ENCODE assay signal across 22 cellular contexts in the genomic region with DNA sequence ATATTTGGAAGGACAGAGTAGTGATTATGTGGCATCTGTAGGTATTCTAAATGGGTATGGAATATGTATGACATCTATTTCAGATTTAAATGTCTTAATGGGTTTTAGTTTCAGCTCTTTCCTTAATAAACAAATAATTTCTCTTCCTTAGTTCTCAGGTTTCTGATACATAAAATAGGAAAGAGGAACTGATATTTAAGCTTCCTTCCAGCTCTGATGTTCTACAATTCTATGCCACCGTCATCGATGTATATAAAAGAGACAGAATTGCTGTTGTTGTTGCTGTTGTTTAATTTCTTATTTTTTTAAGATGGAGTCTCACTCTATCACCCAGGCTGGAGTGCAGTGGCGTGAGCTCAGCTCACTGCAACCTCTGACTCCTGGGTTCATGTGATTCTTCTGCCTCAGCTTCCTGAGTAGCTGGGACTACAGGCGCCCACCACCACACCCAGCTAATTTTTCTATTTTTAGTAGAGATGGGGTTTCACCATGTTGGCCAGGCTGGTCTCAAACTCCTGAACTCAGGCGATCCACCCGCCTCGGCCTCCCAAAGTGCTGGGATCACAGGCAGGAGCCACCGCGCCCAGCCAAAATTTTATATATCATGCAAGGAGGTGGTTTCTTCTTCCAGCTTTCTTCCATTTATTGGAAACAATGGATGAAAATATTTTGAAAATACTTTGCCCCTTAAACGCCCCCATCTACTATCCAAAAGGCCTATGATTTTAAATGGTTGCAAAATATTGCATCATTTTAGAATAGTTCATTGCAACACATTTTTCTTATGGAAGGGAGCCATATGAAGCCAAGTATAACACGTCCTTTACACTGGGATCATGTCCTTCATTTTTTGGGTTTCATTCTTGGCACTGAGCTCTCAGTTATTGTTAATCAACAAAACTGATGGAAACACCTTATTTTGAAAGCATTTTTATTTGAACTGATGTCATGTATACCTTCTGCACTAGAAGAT. TPM values are rescaled to one million over a fixed set of nuclear protein-coding genes. Genes with fewer than 3 reads are reported as not detected.
DNase-seq lines count a peak whose midpoint lies in the region; ATAC-seq and TF ChIP-seq lines count a peak whose summit lies in the region.
"Had no signal": no experiment of that assay in that cellular context is flagged by ENCODE, and none has a peak within 500 bp of the region (broad histone marks: within the 10 kb centered on the region; RNA-seq: fewer than 3 reads in every experiment).

No MANE protein-coding gene starts in this region.

- H3K27ac Mint-ChIP-seq in MCF 10A (ENCODE audit: low read depth, unreplicated experiment) = peak overlapping the region; percentile 75
- H3K27ac Mint-ChIP-seq: activated CD8-positive, alpha-beta T cell treated with anti-CD3 and anti-CD28 coated beads for 36 hours; activated naive CD4-positive, alpha-beta T cell treated with anti-CD3 and anti-CD28 coated beads, Interleukin-2, amount 50 U/mL, for 72 hours; T-helper 17 cell; WTC11 had no signal

- no peak overlapping the region for H3K27ac ChIP-seq in breast epithelium
- H3K27ac ChIP-seq: foreskin keratinocyte, neutrophil had no signal

- no peaks in the 10 kb centered on the region for H3K27me3 Mint-ChIP-seq in MCF 10A (ENCODE audit: insufficient read depth, unreplicated experiment)
- H3K27me3 Mint-ChIP-seq: activated CD8-positive, alpha-beta T cell treated with anti-CD3 and anti-CD28 coated beads for 36 hours; CD4-positive, alpha-beta memory T cell; stimulated activated naive CD8-positive, alpha-beta T cell treated with anti-CD3 and anti-CD28 coated beads, Interleukin-15, amount 100 ng/mL, for 72 hours; T-helper 17 cell had no signal

- TF ChIP-seq CTCF in MCF 10A (IDR thresholded peaks at IDR 0.05; ENCODE audit: unreplicated experiment) (no peak), breast epithelium (IDR thresholded peaks at IDR 0.05) (no peak), NB4 (IDR thresholded peaks at IDR 0.05; ENCODE audit: low read depth, low read length) (no peak)

- H3K4me3 ChIP-seq in breast epithelium (no peak overlapping the region), NB4 (ENCODE audit: low read depth, low read length) (no peak overlapping the region), skeletal muscle cell (ENCODE audit: low read depth, low read length) (no peak overlapping the region)

- no peak for TF ChIP-seq POLR2A in breast epithelium (IDR thresholded peaks at IDR 0.05)
- no peak for TF ChIP-seq POLR2A in NB4 (IDR thresholded peaks at IDR 0.05; ENCODE audit: extremely low read depth, insufficient read length)

- no peaks in the 10 kb centered on the region for H3K4me1 ChIP-seq in breast epithelium

- BruUV-seq in MCF 10A (replicated peaks; lab: Mats Ljungman, UMichigan) = no TSS peak

- ATAC-seq in HG02798 (IDR thresholded peaks at IDR 0.05; ENCODE audit: poor library complexity, unreplicated experiment) = no peak
- ATAC-seq: activated CD8-positive, alpha-beta T cell treated with anti-CD3 and anti-CD28 coated beads for 36 hours; activated naive CD4-positive, alpha-beta T cell treated with anti-CD3 and anti-CD28 coated beads, Interleukin-2, amount 50 U/mL, for 72 hours; foreskin keratinocyte; left cardiac atrium; stimulated activated naive CD8-positive, alpha-beta T cell treated with anti-CD3 and anti-CD28 coated beads, Interleukin-15, amount 100 ng/mL, for 72 hours; T-helper 17 cell; WTC11 had no signal

- H3K4me3 Mint-ChIP-seq in MCF 10A (ENCODE audit: unreplicated experiment) = no peak overlapping the region
- H3K4me3 Mint-ChIP-seq: activated CD8-positive, alpha-beta T cell treated with anti-CD3 and anti-CD28 coated beads for 36 hours; CD4-positive, alpha-beta memory T cell; stimulated activated naive CD8-positive, alpha-beta T cell treated with anti-CD3 and anti-CD28 coated beads, Interleukin-15, amount 100 ng/mL, for 72 hours; T-helper 17 cell; WTC11 had no signal

- DNase-seq in MCF 10A (ENCODE audit: unreplicated experiment) = peak; percentile 64
- no peak for DNase-seq in breast epithelium (ENCODE audit: low spot score in 2 of 2)
- peak; percentile 34 for DNase-seq in NB4 (ENCODE audit: low read depth)
- DNase-seq in dedifferentiated amniotic fluid mesenchymal stem cell (ENCODE audit: extremely low spot score) = peak; percentile 28
- peak; percentile 52 for DNase-seq in skeletal muscle cell (ENCODE audit: low read depth)
- DNase-seq in NK-92 (lab: John Stamatoyannopoulos, UW; ENCODE audit: unreplicated experiment) = no peak
- no peak for DNase-seq in KG1 (lab: John Stamatoyannopoulos, UW)
- DNase-seq: activated CD8-positive, alpha-beta T cell treated with anti-CD3 and anti-CD28 coated beads for 36 hours; activated T-cell treated with anti-CD3 and anti-CD28 coated beads, Interleukin-2, amount 50 U/mL, for 48 hours; CD4-positive, alpha-beta memory T cell; effector memory CD4-positive, alpha-beta T cell; foreskin keratinocyte; left cardiac atrium; NCI-H1092 treated with DMSO at 0.1 percent for 48 hours; NCI-H69; RPMI8226; stimulated activated naive CD8-positive, alpha-beta T cell treated with anti-CD3 and anti-CD28 coated beads, Interleukin-15, amount 100 ng/mL, for 72 hours; T-helper 17 cell had no signal

- H3K9me3 Mint-ChIP-seq in MCF 10A (ENCODE audit: unreplicated experiment) = no peaks in the 10 kb centered on the region
- H3K9me3 Mint-ChIP-seq: activated CD8-positive, alpha-beta T cell treated with anti-CD3 and anti-CD28 coated beads for 36 hours; activated naive CD4-positive, alpha-beta T cell treated with anti-CD3 and anti-CD28 coated beads, Interleukin-2, amount 50 U/mL, for 72 hours; CD4-positive, alpha-beta memory T cell; stimulated activated naive CD8-positive, alpha-beta T cell treated with anti-CD3 and anti-CD28 coated beads, Interleukin-15, amount 100 ng/mL, for 72 hours; WTC11 had no signal

- no peaks in the 10 kb centered on the region for H3K9me3 ChIP-seq in breast epithelium
- H3K9me3 ChIP-seq: neutrophil had no signal

- CTCF ChIA-PET in MCF 10A (lab: Yijun Ruan, JAX) = interaction anchor here (0.6 to 1.2 kb wide), 3 partner anchors 8 to 129 kb away, joined by 3 read pairs; no protein-coding TSS in a partner anchor

- H3K36me3 ChIP-seq in breast epithelium = no peaks in the 10 kb centered on the region
- H3K36me3 ChIP-seq: neutrophil had no signal

- intact Hi-C loops in MCF 10A (cut with micrococcal nuclease) (no loop called here), breast epithelium (cut with DNase I; ENCODE audit: low total_unique reads) (no loop called here)

- POLR2A ChIA-PET in MCF 10A (lab: Yijun Ruan, JAX) = interaction anchor here (1.2 to 3.5 kb wide), 5 partner anchors 9 to 35 kb away, joined by 5 to 59 read pairs (median 8); partner anchors contain the start of genes C15orf61 and MAP2K5

- no peaks in the 10 kb centered on the region for H3K27me3 ChIP-seq in breast epithelium
- H3K27me3 ChIP-seq: foreskin keratinocyte, neutrophil had no signal

- peaks cover 24% of the 10 kb centered on the region for H3K4me1 Mint-ChIP-seq in MCF 10A (ENCODE audit: insufficient read depth, unreplicated experiment)

- no peaks in the 10 kb centered on the region for H3K36me3 Mint-ChIP-seq in MCF 10A (ENCODE audit: insufficient read depth, unreplicated experiment)
- H3K36me3 Mint-ChIP-seq: WTC11 had no signal

RNA-seq across cellular contexts. Expression of gene C15orf61, which starts 13.9 kb away (rescaled TPM):
- total RNA-seq in MCF 10A (2022) = 7.9 and 10.5 TPM in 2 replicates
- 10 to 100 TPM in 1 of 3 donors, 1 to 10 TPM in 2; 3.8 to 24.3 (median 4.6) TPM for total RNA-seq in breast epithelium

RNA-seq across cellular contexts. Expression of gene MAP2K5, which starts 35.4 kb away (rescaled TPM):
- 24.4 and 29.0 TPM in 2 replicates for total RNA-seq in MCF 10A (2022)
- total RNA-seq in breast epithelium = 10 to 100 TPM; 13.8 to 15.1 (median 14.0) TPM

Comparison
In these comparisons a context has a peak if more than half of its experiments do, and no peak if none do; other contexts are left out.
1. DNase-seq: peak in MCF 10A (single experiment), NB4 (single experiment), dedifferentiated amniotic fluid mesenchymal stem cell (single experiment) and skeletal muscle cell (single experiment); none in breast epithelium (0 of 2), NK-92 (single experiment) and KG1 (single experiment).